ENCODE assay signal across 34 cellular contexts in genomic region chr2:121436918-121437317, GRCh38.
"Had no signal": no experiment of that assay in that cellular context is flagged by ENCODE, and none has a peak within 500 bp of the region (broad histone marks: within the 10 kb centered on the region; RNA-seq: fewer than 3 reads in every experiment).

No MANE protein-coding gene starts in this region.

- H3K4me3 ChIP-seq: MG63, Peyer's patch, SJSA1 had no signal

- FAIRE-seq: bronchial epithelial cell, TTC549 had no signal

- H3K27ac ChIP-seq: Peyer's patch, SJSA1 had no signal

- H3K27me3 ChIP-seq: MG63, Peyer's patch, SJSA1 had no signal

- DNase-seq: activated CD4-positive, alpha-beta memory T cell treated with anti-CD3 and anti-CD28 coated beads, Interleukin-2, amount 10 ng/mL, durations not matched to agents 7 days and 5 days; activated CD4-positive, alpha-beta T cell treated with anti-CD3 and anti-CD28 coated beads for 36 hours; activated CD4-positive, alpha-beta T cell treated with anti-CD3 and anti-CD28 coated beads, Interleukin-2, amount 50 U/mL, for 1 hour; activated CD8-positive, alpha-beta memory T cell treated with anti-CD3 and anti-CD28 coated beads for 24 hours; activated CD8-positive, alpha-beta memory T cell treated with anti-CD3 and anti-CD28 coated beads, Interleukin-2, amount 10 ng/mL, durations not matched to agents 7 days and 5 days; activated CD8-positive, alpha-beta memory T cell treated with anti-CD3 and anti-CD28 coated beads, Interleukin-2, amount 50 U/mL, for 48 hours; activated gamma-delta T cell; activated naive CD4-positive, alpha-beta T cell treated with Interleukin-2 at 50 U/mL for 16 hours; anterior cingulate cortex; caudate nucleus; Karpas-422; MG63; MV-4-11; NCI-H1092; NCI-H1436 treated with DMSO at 0.1 percent for 48 hours; NCI-H1694 treated with DMSO at 0.1 percent for 48 hours; NCI-H2029; NCI-H345; NCI-H524 treated with DMSO at 0.1 percent for 48 hours; NK-92 treated with Interleukin-12 subunit alpha and Interleukin-12 subunit beta, amount 100 ng/mL, for 24 hours; PC-3; Peyer's patch; RPMI8226; SHP77 treated with DMSO at 0.1 percent for 48 hours; SK-N-SH had no signal

- ATAC-seq: activated CD4-positive, alpha-beta T cell treated with anti-CD3 and anti-CD28 coated beads for 36 hours; activated CD4-positive, CD25-positive, alpha-beta regulatory T cell treated with anti-CD3 and anti-CD28 coated beads, Interleukin-2, amount 50 U/mL, for 24 hours; activated CD8-positive, alpha-beta memory T cell treated with anti-CD3 and anti-CD28 coated beads, Interleukin-2, amount 10 ng/mL, durations not matched to agents 7 days and 5 days; PC-3 had no signal

- H3K27me3 Mint-ChIP-seq: activated CD4-positive, alpha-beta memory T cell treated with anti-CD3 and anti-CD28 coated beads, Interleukin-2, amount 10 ng/mL, durations not matched to agents 7 days and 5 days; activated CD4-positive, alpha-beta T cell treated with anti-CD3 and anti-CD28 coated beads for 36 hours; activated CD8-positive, alpha-beta memory T cell treated with anti-CD3 and anti-CD28 coated beads, Interleukin-2, amount 10 ng/mL, durations not matched to agents 7 days and 5 days; activated naive CD4-positive, alpha-beta T cell treated with anti-CD3 and anti-CD28 coated beads, Interleukin-2, amount 50 U/mL, for 24 hours; brain had no signal

- H3K9me3 ChIP-seq: MG63, Peyer's patch, SJSA1, SK-N-SH had no signal

- H3K27ac Mint-ChIP-seq: activated CD4-positive, alpha-beta memory T cell treated with anti-CD3 and anti-CD28 coated beads, Interleukin-2, amount 10 ng/mL, durations not matched to agents 7 days and 5 days; activated CD4-positive, alpha-beta T cell treated with anti-CD3 and anti-CD28 coated beads for 36 hours; activated CD8-positive, alpha-beta memory T cell treated with anti-CD3 and anti-CD28 coated beads, Interleukin-2, amount 10 ng/mL, durations not matched to agents 7 days and 5 days; activated naive CD4-positive, alpha-beta T cell treated with anti-CD3 and anti-CD28 coated beads, Interleukin-2, amount 50 U/mL, for 24 hours; activated T-helper 2 cell treated with anti-CD3 and anti-CD28 coated beads, Interferon-gamma antibody, Interleukin-2, Interleukin-4, amounts not matched to agents 10 μg/mL and 5 μg/mL and 100 μg/mL, durations not matched to agents 14 hours and 24 hours and 36 hours; brain; T-helper 1 cell treated with Interleukin-12 subunit alpha and Interleukin-12 subunit beta and Interleukin-4 antibody, amounts not matched to agents 30 μg/mL and 1 μg/mL, for 36 hours; T-helper 2 cell treated with Interferon-gamma antibody and Interleukin-4, amounts not matched to agents 5 μg/mL and 100 μg/mL, for 36 hours had no signal

- H3K9me3 Mint-ChIP-seq: activated CD4-positive, alpha-beta memory T cell treated with anti-CD3 and anti-CD28 coated beads, Interleukin-2, amount 10 ng/mL, durations not matched to agents 7 days and 5 days; activated naive CD4-positive, alpha-beta T cell treated with anti-CD3 and anti-CD28 coated beads, Interleukin-2, amount 50 U/mL, for 24 hours; activated T-helper 2 cell treated with anti-CD3 and anti-CD28 coated beads, Interferon-gamma antibody, Interleukin-2, Interleukin-4, amounts not matched to agents 10 μg/mL and 5 μg/mL and 100 μg/mL, durations not matched to agents 14 hours and 24 hours and 36 hours; T-helper 1 cell treated with Interleukin-12 subunit alpha and Interleukin-12 subunit beta and Interleukin-4 antibody, amounts not matched to agents 30 μg/mL and 1 μg/mL, for 36 hours; T-helper 2 cell treated with Interferon-gamma antibody and Interleukin-4, amounts not matched to agents 5 μg/mL and 100 μg/mL, for 36 hours had no signal

- H3K4me1 ChIP-seq: Peyer's patch, SJSA1 had no signal

- H3K4me2 ChIP-seq: SK-N-SH had no signal

- H3K4me1 Mint-ChIP-seq: activated CD4-positive, alpha-beta memory T cell treated with anti-CD3 and anti-CD28 coated beads, Interleukin-2, amount 10 ng/mL, durations not matched to agents 7 days and 5 days; activated CD4-positive, alpha-beta T cell treated with anti-CD3 and anti-CD28 coated beads for 36 hours; activated naive CD4-positive, alpha-beta T cell treated with anti-CD3 and anti-CD28 coated beads, Interleukin-2, amount 50 U/mL, for 24 hours; brain had no signal

- H3K4me3 Mint-ChIP-seq: activated CD4-positive, alpha-beta memory T cell treated with anti-CD3 and anti-CD28 coated beads, Interleukin-2, amount 10 ng/mL, durations not matched to agents 7 days and 5 days; activated CD4-positive, alpha-beta T cell treated with anti-CD3 and anti-CD28 coated beads for 36 hours; activated CD8-positive, alpha-beta memory T cell treated with anti-CD3 and anti-CD28 coated beads, Interleukin-2, amount 10 ng/mL, durations not matched to agents 7 days and 5 days; activated naive CD4-positive, alpha-beta T cell treated with anti-CD3 and anti-CD28 coated beads, Interleukin-2, amount 50 U/mL, for 24 hours; brain; T-helper 1 cell treated with Interleukin-12 subunit alpha and Interleukin-12 subunit beta and Interleukin-4 antibody, amounts not matched to agents 30 μg/mL and 1 μg/mL, for 36 hours; T-helper 2 cell treated with Interferon-gamma antibody and Interleukin-4, amounts not matched to agents 5 μg/mL and 100 μg/mL, for 36 hours had no signal

- H3K9ac ChIP-seq: SK-N-SH had no signal
